ENCODE assay signal across 1 cellular context in the genomic region with DNA sequence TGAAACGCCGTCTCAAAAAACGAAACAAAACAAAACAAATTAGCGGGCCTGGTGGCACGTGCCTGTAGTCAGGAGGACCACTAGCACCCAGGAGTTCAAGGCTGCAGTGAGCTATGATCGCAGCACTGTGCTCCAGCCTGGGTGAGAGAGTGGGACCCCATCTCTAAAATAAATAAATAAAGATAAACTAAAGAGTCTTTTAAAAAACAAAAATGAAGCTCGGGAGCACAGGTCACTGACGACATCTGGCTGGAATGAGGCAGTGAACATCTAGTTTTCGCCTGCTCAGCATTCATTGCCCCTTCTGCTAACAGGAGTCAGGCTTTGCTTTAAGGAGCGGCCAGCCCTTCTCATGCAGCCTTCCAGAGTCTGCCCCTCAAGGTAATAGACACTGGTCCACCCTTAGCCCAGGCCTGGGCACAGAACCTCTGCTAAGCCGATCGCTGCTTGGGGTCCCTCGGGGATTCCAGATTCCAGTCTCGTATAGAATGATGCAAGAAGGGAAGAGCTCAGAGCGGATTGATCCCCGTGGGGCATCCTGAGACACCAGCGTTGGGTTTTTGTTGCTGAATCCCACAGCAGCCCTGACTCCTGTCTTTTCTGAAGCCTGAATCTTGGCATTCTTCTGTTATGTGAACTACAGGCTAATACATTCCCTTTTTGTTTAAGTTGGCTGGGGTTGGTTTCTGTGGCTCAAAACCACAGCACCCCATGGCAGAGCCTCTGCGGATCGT.
TF ChIP-seq lines count a peak whose summit lies in the region.

No MANE protein-coding gene starts in this region.

TF ChIP-seq in HEK293T, 16 proteins besides CTCF, POLR2A, EP300 and RAD21 (continued from another document):
- no peak for TF ChIP-seq TARDBP (IDR thresholded peaks at IDR 0.05)
- TF ChIP-seq ELF4 (IDR thresholded peaks at IDR 0.05), result no peak
- no peak for TF ChIP-seq SUZ12 (IDR thresholded peaks at IDR 0.05)
- TF ChIP-seq BHLHE40 (IDR thresholded peaks at IDR 0.05; ENCODE audit: borderline replicate concordance), result no peak
- no peak for TF ChIP-seq LEF1 (IDR thresholded peaks at IDR 0.05; ENCODE audit: borderline replicate concordance)
